Comparison of ENCODE assay signal across 1 cellular context in the genomic region with DNA sequence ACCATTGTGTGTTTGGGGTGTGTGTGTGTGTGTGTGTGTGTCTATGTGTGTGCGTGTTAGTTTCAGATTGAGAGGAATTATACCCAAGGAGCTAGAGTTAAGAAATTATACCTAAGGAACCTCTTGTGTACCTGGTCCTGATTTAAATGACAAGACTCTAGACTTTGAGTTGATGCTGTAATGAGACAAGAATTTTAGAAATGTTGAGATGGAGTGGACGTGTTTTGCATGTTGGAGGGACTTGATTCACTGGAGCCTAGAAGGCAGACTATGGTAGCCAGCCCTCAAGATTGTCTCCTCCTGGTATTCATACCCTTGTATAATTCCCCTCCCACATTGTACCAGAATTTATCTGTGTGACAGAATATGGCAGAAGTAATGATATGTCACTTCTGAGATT.
TF ChIP-seq lines count a peak whose summit lies in the region.

No MANE protein-coding gene starts in this region.

TF ChIP-seq in IMR-90, 13 proteins besides CTCF, POLR2A, EP300 and RAD21:
- TF ChIP-seq NFE2L2 (IDR thresholded peaks at IDR 0.05; ENCODE audit: low read depth, low read length) (no peak), CHD1 (IDR thresholded peaks at IDR 0.05; ENCODE audit: low read depth, low read length) (no peak), MAZ (IDR thresholded peaks at IDR 0.05; ENCODE audit: borderline replicate concordance, low read depth, low read length) (no peak), RFX5 (IDR thresholded peaks at IDR 0.05; ENCODE audit: low read depth, low read length) (no peak), MAFK (IDR thresholded peaks at IDR 0.05; ENCODE audit: low read depth, low read length) (no peak), SMC3 (IDR thresholded peaks at IDR 0.05; ENCODE audit: low read depth, low read length) (no peak), RCOR1 (IDR thresholded peaks at IDR 0.05; ENCODE audit: insufficient replicate concordance, low read length) (no peak), BHLHE40 (IDR thresholded peaks at IDR 0.05; ENCODE audit: low read depth, low read length) (no peak), MXI1 (IDR thresholded peaks at IDR 0.05; ENCODE audit: borderline replicate concordance, low read depth, low read length) (no peak), FOS (IDR thresholded peaks at IDR 0.05; ENCODE audit: low read depth, low read length) (no peak), CEBPB (IDR thresholded peaks at IDR 0.05; ENCODE audit: low read depth, low read length) (no peak)
- TF ChIP-seq, protein P1, sequence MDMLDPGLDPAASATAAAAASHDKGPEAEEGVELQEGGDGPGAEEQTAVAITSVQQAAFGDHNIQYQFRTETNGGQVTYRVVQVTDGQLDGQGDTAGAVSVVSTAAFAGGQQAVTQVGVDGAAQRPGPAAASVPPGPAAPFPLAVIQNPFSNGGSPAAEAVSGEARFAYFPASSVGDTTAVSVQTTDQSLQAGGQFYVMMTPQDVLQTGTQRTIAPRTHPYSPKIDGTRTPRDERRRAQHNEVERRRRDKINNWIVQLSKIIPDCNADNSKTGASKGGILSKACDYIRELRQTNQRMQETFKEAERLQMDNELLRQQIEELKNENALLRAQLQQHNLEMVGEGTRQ (IDR thresholded peaks at IDR 0.05; ENCODE audit: low read depth, low read length) = no peak
- TF ChIP-seq, protein P2, sequence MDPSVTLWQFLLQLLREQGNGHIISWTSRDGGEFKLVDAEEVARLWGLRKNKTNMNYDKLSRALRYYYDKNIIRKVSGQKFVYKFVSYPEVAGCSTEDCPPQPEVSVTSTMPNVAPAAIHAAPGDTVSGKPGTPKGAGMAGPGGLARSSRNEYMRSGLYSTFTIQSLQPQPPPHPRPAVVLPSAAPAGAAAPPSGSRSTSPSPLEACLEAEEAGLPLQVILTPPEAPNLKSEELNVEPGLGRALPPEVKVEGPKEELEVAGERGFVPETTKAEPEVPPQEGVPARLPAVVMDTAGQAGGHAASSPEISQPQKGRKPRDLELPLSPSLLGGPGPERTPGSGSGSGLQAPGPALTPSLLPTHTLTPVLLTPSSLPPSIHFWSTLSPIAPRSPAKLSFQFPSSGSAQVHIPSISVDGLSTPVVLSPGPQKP (IDR thresholded peaks at IDR 0.05; ENCODE audit: borderline replicate concordance, low read depth, low read length) = no peak
